7 cellular contexts compared by ENCODE assay signal in genomic region chr1:146375108-146375507, GRCh38.
DNase-seq lines count a peak whose midpoint lies in the region; ATAC-seq, FAIRE-seq and TF ChIP-seq lines count a peak whose summit lies in the region.
"Not testable (repeated sequence)": the region's sequence is repeated elsewhere in the genome, so short reads cannot be mapped to it uniquely, and the experiment has no call there.

No MANE protein-coding gene starts in this region.

- H3K9me3 ChIP-seq in CD4-positive, alpha-beta memory T cell (ENCODE audit: control insufficient read depth in 1 of 2, low read length in 2 of 2); K562 (replicated peaks; ENCODE audit: control insufficient read depth, insufficient read depth, low read depth, low read length): not testable (repeated sequence)

- H3K9ac ChIP-seq in KMS-11: peak overlapping the region; percentile 8; the same call in 1 of the 2 replicates
- H3K9ac ChIP-seq in K562 (ENCODE audit: insufficient read depth in 1 of 2, low read depth in 2 of 2, low read length in 2 of 2): not testable (repeated sequence)

- H3K9me3 Mint-ChIP-seq in CD4-positive, alpha-beta memory T cell; activated CD4-positive, alpha-beta T cell treated with anti-CD3 and anti-CD28 coated beads, Interleukin-2, amount 10 ng/mL, durations not matched to agents 24 days and 14 days; activated T-helper 17 cell treated with anti-CD3 and anti-CD28 coated beads, Interleukin-2, amount 50 U/mL, for 72 hours; naive B cell; stimulated activated effector memory CD8-positive, alpha-beta T cell treated with anti-CD3 and anti-CD28 coated beads, Interleukin-12 subunit alpha, Interleukin-12 subunit beta, amount 100 ng/mL, for 72 hours: not testable (repeated sequence)

- not testable (repeated sequence) for TF ChIP-seq POLR2A in K562 (conservative IDR thresholded peaks at IDR 0.05)

- H3K27ac Mint-ChIP-seq in CD4-positive, alpha-beta memory T cell: peak overlapping the region; percentile 53 to 89 (median 77)
- H3K27ac Mint-ChIP-seq in activated CD4-positive, alpha-beta T cell treated with anti-CD3 and anti-CD28 coated beads, Interleukin-2, amount 10 ng/mL, durations not matched to agents 24 days and 14 days; activated T-helper 17 cell treated with anti-CD3 and anti-CD28 coated beads, Interleukin-2, amount 50 U/mL, for 72 hours; stimulated activated effector memory CD8-positive, alpha-beta T cell treated with anti-CD3 and anti-CD28 coated beads, Interleukin-12 subunit alpha, Interleukin-12 subunit beta, amount 100 ng/mL, for 72 hours: not testable (repeated sequence)
- peak overlapping the region in 2 of 6 donors; percentile 56 to 92 for H3K27ac Mint-ChIP-seq in naive B cell

- not testable (repeated sequence) for H3K36me3 ChIP-seq in CD4-positive, alpha-beta memory T cell (ENCODE audit: insufficient read depth, low read length); KMS-11 (ENCODE audit: insufficient read depth); K562 (ENCODE audit: control insufficient read depth, insufficient read depth, low read length)

- intact Hi-C loops in CD4-positive, alpha-beta memory T cell (cut with micrococcal nuclease); activated CD4-positive, alpha-beta T cell treated with anti-CD3 and anti-CD28 coated beads, Interleukin-2, amount 10 ng/mL, durations not matched to agents 24 days and 14 days (cut with micrococcal nuclease); K562 (cut with micrococcal nuclease): not testable (repeated sequence)

- H3K4me1 Mint-ChIP-seq in CD4-positive, alpha-beta memory T cell: peaks cover 5 to 17% (median 9%) of the 10 kb centered on the region in 4 donors
- H3K4me1 Mint-ChIP-seq in activated CD4-positive, alpha-beta T cell treated with anti-CD3 and anti-CD28 coated beads, Interleukin-2, amount 10 ng/mL, durations not matched to agents 24 days and 14 days: peaks cover 15% of the 10 kb centered on the region
- not testable (repeated sequence) for H3K4me1 Mint-ChIP-seq in activated T-helper 17 cell treated with anti-CD3 and anti-CD28 coated beads, Interleukin-2, amount 50 U/mL, for 72 hours
- H3K4me1 Mint-ChIP-seq in naive B cell: peaks cover 7 to 18% (median 11%) of the 10 kb centered on the region in 3 donors
- H3K4me1 Mint-ChIP-seq in stimulated activated effector memory CD8-positive, alpha-beta T cell treated with anti-CD3 and anti-CD28 coated beads, Interleukin-12 subunit alpha, Interleukin-12 subunit beta, amount 100 ng/mL, for 72 hours: peaks cover 26% of the 10 kb centered on the region

- POLR2A ChIA-PET in CD4-positive, alpha-beta memory T cell (lab: Charles Lee; ENCODE audit: partially characterized antibody); K562 (lab: Yijun Ruan, JAX): not testable (repeated sequence)

- H3K27ac ChIP-seq in CD4-positive, alpha-beta memory T cell (ENCODE audit: low read depth, low read length); KMS-11; K562 (ENCODE audit: extremely low read depth, low read depth, low read length): not testable (repeated sequence)

- H3K79me2 ChIP-seq in KMS-11 (ENCODE audit: insufficient read depth, low read depth); K562 (ENCODE audit: control insufficient read depth, insufficient read depth, low read length): not testable (repeated sequence)

- H3K4me2 ChIP-seq in KMS-11: peak overlapping the region; percentile 93; the same call in 1 of the 2 replicates
- H3K4me2 ChIP-seq in K562 (ENCODE audit: insufficient read depth, low read length): not testable (repeated sequence)

- DNase-seq in CD4-positive, alpha-beta memory T cell; K562 (ENCODE audit: extremely low read depth in 1 of 4, low spot score in 3 of 4); naive B cell: not testable (repeated sequence)
- peak; percentile 51 for DNase-seq in activated CD4-positive, alpha-beta T cell treated with anti-CD3 and anti-CD28 coated beads, Interleukin-2, amount 10 ng/mL, durations not matched to agents 24 days and 14 days
- DNase-seq in stimulated activated effector memory CD8-positive, alpha-beta T cell treated with anti-CD3 and anti-CD28 coated beads, Interleukin-12 subunit alpha, Interleukin-12 subunit beta, amount 100 ng/mL, for 72 hours (ENCODE audit: low spot score in 2 of 2): peak in 1 of 2 donors; percentile 44

- not testable (repeated sequence) for H2AFZ ChIP-seq in KMS-11 (ENCODE audit: low read depth); K562 (ENCODE audit: low read depth, low read length)

- TF ChIP-seq RAD21 in K562 (CRISPR knock-in tag; conservative IDR thresholded peaks at IDR 0.05 in 1 of 2, IDR thresholded peaks at IDR 0.05 in 1 of 2): not testable (repeated sequence)

- H3K27me3 ChIP-seq in CD4-positive, alpha-beta memory T cell (ENCODE audit: insufficient read depth, low read length); KMS-11 (ENCODE audit: insufficient read depth, low read depth); K562 (ENCODE audit: control insufficient read depth in 2 of 2, insufficient read depth in 2 of 2, low read length in 2 of 2): not testable (repeated sequence)

- not testable (repeated sequence) for H3K4me1 ChIP-seq in CD4-positive, alpha-beta memory T cell (ENCODE audit: insufficient read depth, low read length); K562 (replicated peaks in 1 of 2; ENCODE audit: control insufficient read depth in 2 of 2, insufficient read depth in 2 of 2, low read length in 2 of 2)
- H3K4me1 ChIP-seq in KMS-11 (ENCODE audit: low read depth, poor library complexity, severe bottlenecking): peaks cover 27% of the 10 kb centered on the region

- not testable (repeated sequence) for TF ChIP-seq CTCF in KMS-11 (conservative IDR thresholded peaks at IDR 0.05; ENCODE audit: low read depth, low read length); K562 (IDR thresholded peaks at IDR 0.05 in 2 of 3, conservative IDR thresholded peaks at IDR 0.05 in 1 of 3; ENCODE audit: insufficient read depth in 2 of 3, low read depth in 1 of 3, low read length in 3 of 3)

- not testable (repeated sequence) for H3K27me3 Mint-ChIP-seq in CD4-positive, alpha-beta memory T cell; activated CD4-positive, alpha-beta T cell treated with anti-CD3 and anti-CD28 coated beads, Interleukin-2, amount 10 ng/mL, durations not matched to agents 24 days and 14 days; activated T-helper 17 cell treated with anti-CD3 and anti-CD28 coated beads, Interleukin-2, amount 50 U/mL, for 72 hours; naive B cell

- not testable (repeated sequence) for H3K36me3 Mint-ChIP-seq in CD4-positive, alpha-beta memory T cell; activated CD4-positive, alpha-beta T cell treated with anti-CD3 and anti-CD28 coated beads, Interleukin-2, amount 10 ng/mL, durations not matched to agents 24 days and 14 days (ENCODE audit: low read depth); naive B cell
- H3K36me3 Mint-ChIP-seq in activated T-helper 17 cell treated with anti-CD3 and anti-CD28 coated beads, Interleukin-2, amount 50 U/mL, for 72 hours (ENCODE audit: low read depth): peaks cover 19% of the 10 kb centered on the region
- peaks cover 29% of the 10 kb centered on the region for H3K36me3 Mint-ChIP-seq in stimulated activated effector memory CD8-positive, alpha-beta T cell treated with anti-CD3 and anti-CD28 coated beads, Interleukin-12 subunit alpha, Interleukin-12 subunit beta, amount 100 ng/mL, for 72 hours

- not testable (repeated sequence) for TF ChIP-seq EP300 in K562 (IDR thresholded peaks at IDR 0.05; ENCODE audit: low read length)

- WGBS in K562 (ENCODE audit: insufficient coverage, low coverage, missing lambda C conversion rate): 47% methylated on average over 4 of the region's 6 CpGs

- H3K4me3 ChIP-seq in CD4-positive, alpha-beta memory T cell (ENCODE audit: low read length in 2 of 2); KMS-11 (IDR thresholded peaks at IDR 0.05; ENCODE audit: insufficient read depth, low read depth, low read length); K562: not testable (repeated sequence)

- H3K9me1 ChIP-seq in K562 (ENCODE audit: control insufficient read depth, insufficient read depth, low read length): not testable (repeated sequence)

- FAIRE-seq in K562 (lab: Jason Lieb, UNC): not testable (repeated sequence)

- H4K20me1 ChIP-seq in KMS-11 (ENCODE audit: insufficient read depth); K562 (replicated peaks; ENCODE audit: control insufficient read depth, insufficient read depth, low read length): not testable (repeated sequence)

- H3K4me3 Mint-ChIP-seq in CD4-positive, alpha-beta memory T cell: peak overlapping the region in 4 of 8 donors; percentile 43 to 72 (median 60)
- peak overlapping the region; percentile 43 for H3K4me3 Mint-ChIP-seq in activated CD4-positive, alpha-beta T cell treated with anti-CD3 and anti-CD28 coated beads, Interleukin-2, amount 10 ng/mL, durations not matched to agents 24 days and 14 days
- H3K4me3 Mint-ChIP-seq in activated T-helper 17 cell treated with anti-CD3 and anti-CD28 coated beads, Interleukin-2, amount 50 U/mL, for 72 hours: peak overlapping the region; percentile 92
- peak overlapping the region in 5 of 8 donors; percentile 8 to 82 (median 37) for H3K4me3 Mint-ChIP-seq in naive B cell
- peak overlapping the region; percentile 42 for H3K4me3 Mint-ChIP-seq in stimulated activated effector memory CD8-positive, alpha-beta T cell treated with anti-CD3 and anti-CD28 coated beads, Interleukin-12 subunit alpha, Interleukin-12 subunit beta, amount 100 ng/mL, for 72 hours

- not testable (repeated sequence) for ATAC-seq in activated T-helper 17 cell treated with anti-CD3 and anti-CD28 coated beads, Interleukin-2, amount 50 U/mL, for 72 hours (replicated peaks); K562; naive B cell (ENCODE audit: low read depth in 2 of 2); stimulated activated effector memory CD8-positive, alpha-beta T cell treated with anti-CD3 and anti-CD28 coated beads, Interleukin-12 subunit alpha, Interleukin-12 subunit beta, amount 100 ng/mL, for 72 hours

- CTCF ChIA-PET in CD4-positive, alpha-beta memory T cell (lab: Charles Lee; ENCODE audit: partially characterized antibody); K562 (lab: Yijun Ruan, JAX; ENCODE audit: low intra/inter-chr PET ratio): not testable (repeated sequence)

- in situ Hi-C loops in K562 (cut with MboI): not testable (repeated sequence)

- not testable (repeated sequence) for BruUV-seq in K562 (replicated peaks; lab: Mats Ljungman, UMichigan)
